In the genomic region with DNA sequence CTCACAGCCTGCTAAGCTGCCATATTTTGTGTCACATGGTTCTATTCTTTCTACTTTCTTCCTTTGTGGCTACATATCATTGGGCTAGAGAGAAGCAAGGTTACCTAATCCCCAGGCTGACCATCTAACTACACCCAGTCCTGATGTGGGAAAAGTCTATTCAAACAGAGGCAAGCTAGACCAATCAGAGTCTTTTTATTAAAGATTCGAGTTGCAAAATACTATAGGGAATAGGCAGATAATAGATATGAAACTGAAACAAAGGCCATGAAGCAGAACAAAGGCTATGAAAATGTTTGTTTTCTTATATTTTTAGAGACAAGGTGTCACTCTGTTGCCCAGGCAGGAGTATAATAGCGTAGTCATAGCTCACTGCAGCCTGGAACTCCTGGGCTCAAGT, we compare ENCODE assay signal across 14 cellular contexts. TPM values are rescaled to one million over a fixed set of nuclear protein-coding genes. Genes with fewer than 3 reads are reported as not detected.
DNase-seq lines count a peak whose midpoint lies in the region; ATAC-seq and TF ChIP-seq lines count a peak whose summit lies in the region.
"Had no signal": no experiment of that assay in that cellular context is flagged by ENCODE, and none has a peak within 500 bp of the region (broad histone marks: within the 10 kb centered on the region; RNA-seq: fewer than 3 reads in every experiment).

No MANE protein-coding gene starts in this region.

- H3K36me3 Mint-ChIP-seq in type B pancreatic cell = peaks cover 8% of the 10 kb centered on the region

- no peak for TF ChIP-seq RAD21 in SK-N-SH (IDR thresholded peaks at IDR 0.05; ENCODE audit: low read length)

- ATAC-seq in GM19395 (IDR thresholded peaks at IDR 0.05; ENCODE audit: unreplicated experiment) = peak; percentile 89
- peak; percentile 85 for ATAC-seq in HG02642 (IDR thresholded peaks at IDR 0.05; ENCODE audit: poor library complexity, unreplicated experiment)
- ATAC-seq in HG03354 (IDR thresholded peaks at IDR 0.05; ENCODE audit: poor library complexity, severe bottlenecking, unreplicated experiment) = peak; percentile 90
- ATAC-seq: left lobe of liver had no signal

- H3K9me3 Mint-ChIP-seq in type B pancreatic cell = peaks cover 6% of the 10 kb centered on the region

- 70% methylated on average over 2 of the region's 2 CpGs for WGBS in SK-N-SH (ENCODE audit: low lambda C conversion rate)

- DNase-seq in GM12865 (ENCODE audit: low read depth) = peak; percentile 32
- DNase-seq in cardiac septum (ENCODE audit: low spot score) = no peak
- no peak for DNase-seq in DMS79 treated with DMSO at 0.1 percent for 48 hours (lab: John Stamatoyannopoulos, UW)
- no peak for DNase-seq in SK-N-SH
- no peak for DNase-seq in type B pancreatic cell (ENCODE audit: extremely low spot score, unreplicated experiment)
- DNase-seq: activated CD4-positive, CD25-positive, alpha-beta regulatory T cell; activated T-cell treated with anti-CD3 and anti-CD28 coated beads, Interleukin-2, amount 50 U/mL, for 48 hours; NCI-H1436; small intestine had no signal

- H3K27me3 Mint-ChIP-seq in type B pancreatic cell = no peaks in the 10 kb centered on the region

- no peak for TF ChIP-seq EP300 in SK-N-SH (IDR thresholded peaks at IDR 0.05; ENCODE audit: borderline replicate concordance in 1 of 2, low read depth in 1 of 2, low read length in 1 of 2)

- H3K9me3 ChIP-seq in SK-N-SH = no peaks in the 10 kb centered on the region

- intact Hi-C loops in cardiac septum (cut with DNase I) = no loop called here

- no peak overlapping the region for H3K9ac ChIP-seq in SK-N-SH

- H3K4me1 Mint-ChIP-seq in type B pancreatic cell (ENCODE audit: unreplicated experiment) = peaks cover 5% of the 10 kb centered on the region

- no peak overlapping the region for H3K4me3 Mint-ChIP-seq in type B pancreatic cell

- H3F3A ChIP-seq in SK-N-SH (replicated peaks; ENCODE audit: insufficient read depth) = peaks cover 7% of the 10 kb centered on the region

- no peaks in the 10 kb centered on the region; a peak in 2 of 4 replicates for H3K4me1 ChIP-seq in SK-N-SH (ENCODE audit: control insufficient read depth in 1 of 2, insufficient read depth in 2 of 2, low read depth in 1 of 2, low read length in 1 of 2)

- CTCF ChIA-PET in SK-N-SH (lab: Yijun Ruan, JAX) = interaction anchor here (0.6 to 5.0 kb wide), 3 partner anchors 13 to 290 kb away, joined by 3 to 23 read pairs (median 8); a partner anchor contains a TSS

- H3K79me2 ChIP-seq in SK-N-SH (ENCODE audit: insufficient read depth) = no peaks in the 10 kb centered on the region

- H3K27ac ChIP-seq in SK-N-SH (ENCODE audit: low read depth in 2 of 2, low read length in 1 of 2) = no peak overlapping the region
- H3K27ac ChIP-seq: tibial nerve had no signal

- H4K20me1 ChIP-seq in SK-N-SH (ENCODE audit: insufficient read depth) = no peaks in the 10 kb centered on the region

- POLR2A ChIA-PET in SK-N-SH (lab: Yijun Ruan, JAX) = no interaction called here

- H3K27me3 ChIP-seq in SK-N-SH (ENCODE audit: insufficient read depth) = no peaks in the 10 kb centered on the region
- H3K27me3 ChIP-seq: tibial nerve had no signal

- no peak overlapping the region for H2AFZ ChIP-seq in SK-N-SH (ENCODE audit: low read depth)

- no peaks in the 10 kb centered on the region for H3K9me2 ChIP-seq in SK-N-SH

- peaks cover 0 to 4% of the 10 kb centered on the region in 2 experiments for H3K36me3 ChIP-seq in SK-N-SH (replicated peaks in 1 of 2; ENCODE audit: control insufficient read depth in 1 of 2, insufficient read depth in 2 of 2, low read length in 1 of 2)

- TF ChIP-seq CTCF in GM12865 (IDR thresholded peaks at IDR 0.05; ENCODE audit: insufficient read depth, low read depth, low read length, missing control alignments) = no peak
- TF ChIP-seq CTCF in SK-N-SH (IDR thresholded peaks at IDR 0.05) = no peak
- TF ChIP-seq CTCF in type B pancreatic cell (conservative IDR thresholded peaks at IDR 0.05) = no peak

- H3K4me3 ChIP-seq in GM12865 (ENCODE audit: low read depth, low read length) (no peak overlapping the region), SK-N-SH (ENCODE audit: low read depth in 2 of 2, low read length in 1 of 2) (no peak overlapping the region)
- H3K4me3 ChIP-seq: tibial nerve had no signal

- H3K4me2 ChIP-seq in SK-N-SH = no peak overlapping the region

- no peak overlapping the region for H3K27ac Mint-ChIP-seq in type B pancreatic cell

TF ChIP-seq in SK-N-SH, 30 proteins besides CTCF, POLR2A, EP300 and RAD21:
- TF ChIP-seq TAF1 (IDR thresholded peaks at IDR 0.05; ENCODE audit: borderline replicate concordance, low read depth, low read length) = no peak
- TF ChIP-seq CHD2 (IDR thresholded peaks at IDR 0.05; ENCODE audit: low read length, partially characterized antibody) = no peak
- TF ChIP-seq, protein P1, sequence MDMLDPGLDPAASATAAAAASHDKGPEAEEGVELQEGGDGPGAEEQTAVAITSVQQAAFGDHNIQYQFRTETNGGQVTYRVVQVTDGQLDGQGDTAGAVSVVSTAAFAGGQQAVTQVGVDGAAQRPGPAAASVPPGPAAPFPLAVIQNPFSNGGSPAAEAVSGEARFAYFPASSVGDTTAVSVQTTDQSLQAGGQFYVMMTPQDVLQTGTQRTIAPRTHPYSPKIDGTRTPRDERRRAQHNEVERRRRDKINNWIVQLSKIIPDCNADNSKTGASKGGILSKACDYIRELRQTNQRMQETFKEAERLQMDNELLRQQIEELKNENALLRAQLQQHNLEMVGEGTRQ (IDR thresholded peaks at IDR 0.05; ENCODE audit: borderline replicate concordance, low read depth, low read length) = no peak
- no peak for TF ChIP-seq NFIC (IDR thresholded peaks at IDR 0.05; ENCODE audit: borderline replicate concordance)
- TF ChIP-seq TCF12 (IDR thresholded peaks at IDR 0.05) = no peak
- no peak for TF ChIP-seq RCOR1 (IDR thresholded peaks at IDR 0.05; ENCODE audit: low read length)
- no peak for TF ChIP-seq EZH2phosphoT487 (IDR thresholded peaks at IDR 0.05; ENCODE audit: borderline replicate concordance, low read depth)
- TF ChIP-seq YY1 (IDR thresholded peaks at IDR 0.05; ENCODE audit: low read depth) = no peak
- TF ChIP-seq FOXM1 (IDR thresholded peaks at IDR 0.05; ENCODE audit: low read depth) = no peak
- TF ChIP-seq, protein P2, sequence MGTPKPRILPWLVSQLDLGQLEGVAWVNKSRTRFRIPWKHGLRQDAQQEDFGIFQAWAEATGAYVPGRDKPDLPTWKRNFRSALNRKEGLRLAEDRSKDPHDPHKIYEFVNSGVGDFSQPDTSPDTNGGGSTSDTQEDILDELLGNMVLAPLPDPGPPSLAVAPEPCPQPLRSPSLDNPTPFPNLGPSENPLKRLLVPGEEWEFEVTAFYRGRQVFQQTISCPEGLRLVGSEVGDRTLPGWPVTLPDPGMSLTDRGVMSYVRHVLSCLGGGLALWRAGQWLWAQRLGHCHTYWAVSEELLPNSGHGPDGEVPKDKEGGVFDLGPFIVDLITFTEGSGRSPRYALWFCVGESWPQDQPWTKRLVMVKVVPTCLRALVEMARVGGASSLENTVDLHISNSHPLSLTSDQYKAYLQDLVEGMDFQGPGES (IDR thresholded peaks at IDR 0.05; ENCODE audit: low read depth, low read length) = no peak
- no peak for TF ChIP-seq GABPA (IDR thresholded peaks at IDR 0.05; ENCODE audit: low read depth)
- TF ChIP-seq MXI1 (IDR thresholded peaks at IDR 0.05; ENCODE audit: low read depth, low read length) = no peak
- TF ChIP-seq, protein P3, sequence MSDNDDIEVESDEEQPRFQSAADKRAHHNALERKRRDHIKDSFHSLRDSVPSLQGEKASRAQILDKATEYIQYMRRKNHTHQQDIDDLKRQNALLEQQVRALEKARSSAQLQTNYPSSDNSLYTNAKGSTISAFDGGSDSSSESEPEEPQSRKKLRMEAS (IDR thresholded peaks at IDR 0.05; ENCODE audit: low read depth) = no peak
- TF ChIP-seq ELF1 (IDR thresholded peaks at IDR 0.05) = no peak
- no peak for TF ChIP-seq FOSL2 (IDR thresholded peaks at IDR 0.05; ENCODE audit: borderline replicate concordance, low read depth)
- TF ChIP-seq POLR2AphosphoS5 (IDR thresholded peaks at IDR 0.05; ENCODE audit: low read depth, low read length) = no peak
- TF ChIP-seq RFX5 (IDR thresholded peaks at IDR 0.05; ENCODE audit: low read length) = no peak
- no peak for TF ChIP-seq SMC3 (IDR thresholded peaks at IDR 0.05; ENCODE audit: low read depth, low read length)

RNA-seq across cellular contexts. Expression of a gene that starts 36.7 kb away (rescaled TPM):
- total RNA-seq in cardiac septum = 7.5 TPM
- polyA plus RNA-seq in SK-N-SH (2012; rRNA removed) = 6.1 and 12.0 TPM in 2 replicates
- 11.2 and 13.9 TPM in 2 replicates for polyA plus RNA-seq in SK-N-SH (2012; cell fraction: cytosol; rRNA removed)
- 5.6 and 15.7 TPM in 2 replicates for polyA plus RNA-seq in SK-N-SH (2012; cell fraction: nucleus; rRNA removed)
- total RNA-seq in type B pancreatic cell (ENCODE audit: low replicate concordance) = 13.1 and 18.3 TPM in 2 replicates
